Comparison of ENCODE assay signal across 22 cellular contexts in genomic region chr11:23124249-23124648, GRCh38.
DNase-seq lines count a peak whose midpoint lies in the region; ATAC-seq, FAIRE-seq and TF ChIP-seq lines count a peak whose summit lies in the region.
"Had no signal": no experiment of that assay in that cellular context is flagged by ENCODE, and none has a peak within 500 bp of the region (broad histone marks: within the 10 kb centered on the region; RNA-seq: fewer than 3 reads in every experiment).

No MANE protein-coding gene starts in this region.

- H3K27me3 ChIP-seq in ACC112 (ENCODE audit: insufficient read depth, low read length) (no peaks in the 10 kb centered on the region), bronchial epithelial cell (ENCODE audit: control insufficient read depth, insufficient read depth, low read length) (no peaks in the 10 kb centered on the region), pancreas (no peaks in the 10 kb centered on the region)
- H3K27me3 ChIP-seq: BE2C, MG63, SJCRH30 had no signal

- POLR2A ChIA-PET in activated CD8-positive, alpha-beta T cell treated with anti-CD3 and anti-CD28 coated beads for 36 hours (lab: Charles Lee) = no interaction called here

- H3K4me3 ChIP-seq in ACC112 (ENCODE audit: low read depth, low read length) = no peak overlapping the region
- no peak overlapping the region for H3K4me3 ChIP-seq in bronchial epithelial cell (ENCODE audit: low read depth, low read length)
- H3K4me3 ChIP-seq in pancreas = no peak overlapping the region
- H3K4me3 ChIP-seq: A549, GM23338, MG63, SJCRH30 had no signal

- H3K36me3 ChIP-seq in ACC112 (ENCODE audit: insufficient read depth, low read length) (no peaks in the 10 kb centered on the region), bronchial epithelial cell (ENCODE audit: control insufficient read depth, insufficient read depth, low read length) (no peaks in the 10 kb centered on the region), pancreas (no peaks in the 10 kb centered on the region)
- H3K36me3 ChIP-seq: BE2C, MG63, SJCRH30 had no signal

- H3K36me3 Mint-ChIP-seq in activated CD8-positive, alpha-beta T cell treated with anti-CD3 and anti-CD28 coated beads for 36 hours (ENCODE audit: low read depth) = no peaks in the 10 kb centered on the region

- no peaks in the 10 kb centered on the region for H3K9me3 ChIP-seq in pancreas
- H3K9me3 ChIP-seq: A549, BE2C, MG63, SJCRH30 had no signal

- H3K79me2 ChIP-seq in ACC112 (ENCODE audit: control insufficient read depth, insufficient read depth, low read length, unreplicated experiment) = no peaks in the 10 kb centered on the region

- CTCF ChIA-PET in activated CD8-positive, alpha-beta T cell treated with anti-CD3 and anti-CD28 coated beads for 36 hours (lab: Charles Lee) = no interaction called here

- H2AFZ ChIP-seq in ACC112 (ENCODE audit: low read length, unreplicated experiment) = no peak overlapping the region

- TF ChIP-seq CTCF in bronchial epithelial cell (IDR thresholded peaks at IDR 0.05; ENCODE audit: insufficient read depth, low read length, severe bottlenecking) (no peak), pancreas (IDR thresholded peaks at IDR 0.05) (no peak)
- TF ChIP-seq CTCF in activated CD8-positive, alpha-beta T cell treated with anti-CD3 and anti-CD28 coated beads for 36 hours (IDR thresholded peaks at IDR 0.05) = no peak

- H3K27ac Mint-ChIP-seq in activated CD8-positive, alpha-beta T cell treated with anti-CD3 and anti-CD28 coated beads for 36 hours = no peak overlapping the region

- no peaks in the 10 kb centered on the region for H3K27me3 Mint-ChIP-seq in activated CD8-positive, alpha-beta T cell treated with anti-CD3 and anti-CD28 coated beads for 36 hours

- H3K4me3 Mint-ChIP-seq in activated CD8-positive, alpha-beta T cell treated with anti-CD3 and anti-CD28 coated beads for 36 hours = no peak overlapping the region
- H3K4me3 Mint-ChIP-seq: GM23338 had no signal

- peaks cover 3% of the 10 kb centered on the region for H3K9me3 Mint-ChIP-seq in activated CD8-positive, alpha-beta T cell treated with anti-CD3 and anti-CD28 coated beads for 36 hours

- intact Hi-C loops in pancreas (cut with DNase I) = no loop called here
- intact Hi-C loops in activated CD8-positive, alpha-beta T cell treated with anti-CD3 and anti-CD28 coated beads for 36 hours (cut with micrococcal nuclease) = no loop called here

- peak; percentile 9 for DNase-seq in M059J (ENCODE audit: low read depth)
- DNase-seq in bronchial epithelial cell (ENCODE audit: low read depth) = peak; percentile 40
- DNase-seq in pancreas = no peak
- no peak for DNase-seq in activated CD8-positive, alpha-beta T cell treated with anti-CD3 and anti-CD28 coated beads for 36 hours
- DNase-seq in activated CD8-positive, alpha-beta memory T cell treated with anti-CD3 and anti-CD28 coated beads, Interleukin-2, amount 50 U/mL, for 48 hours = no peak
- DNase-seq: BE2C, DMS79 treated with DMSO at 0.1 percent for 48 hours, Karpas-422, NCI-H1048, NCI-H1436, NCI-H187 treated with DMSO at 0.1 percent for 48 hours, NCI-H510A, NCI-H748 treated with DMSO at 0.1 percent for 48 hours, SJCRH30 had no signal

- no peak for FAIRE-seq in bronchial epithelial cell (lab: Jason Lieb, UNC)
- FAIRE-seq in pancreas (lab: Jason Lieb, UNC) = peak; percentile 49
- FAIRE-seq: A549, GM12891 had no signal

- H3K4me1 ChIP-seq in ACC112 (ENCODE audit: control insufficient read depth, insufficient read depth, low read length, unreplicated experiment) (peaks cover 17% of the 10 kb centered on the region), pancreas (peaks cover 0 to 25% (median 14%) of the 10 kb centered on the region in 3 donors)
- H3K4me1 ChIP-seq: A549, BE2C, SJCRH30 had no signal

- peak overlapping the region; percentile 31; the same call in 1 of the 2 replicates for H3K27ac ChIP-seq in ACC112 (ENCODE audit: low read depth, low read length)
- no peak overlapping the region for H3K27ac ChIP-seq in pancreas
- H3K27ac ChIP-seq: A549, RWPE1, SJCRH30 had no signal

- no peaks in the 10 kb centered on the region for H3K4me1 Mint-ChIP-seq in activated CD8-positive, alpha-beta T cell treated with anti-CD3 and anti-CD28 coated beads for 36 hours (ENCODE audit: low read depth)

- ATAC-seq in pancreas (no peak), HG02678 (IDR thresholded peaks at IDR 0.05; ENCODE audit: unreplicated experiment) (no peak)
- ATAC-seq in activated CD8-positive, alpha-beta T cell treated with anti-CD3 and anti-CD28 coated beads for 36 hours = no peak
- ATAC-seq: A549, GM23338, HCT116 had no signal

Comparison
In these comparisons a context has a peak if more than half of its experiments do, and no peak if none do; other contexts are left out.
1. DNase-seq: peak in M059J (single experiment) and bronchial epithelial cell (single experiment); none in pancreas (0 of 6), activated CD8-positive, alpha-beta T cell treated with anti-CD3 and anti-CD28 coated beads for 36 hours (single experiment) and activated CD8-positive, alpha-beta memory T cell treated with anti-CD3 and anti-CD28 coated beads, Interleukin-2, amount 50 U/mL, for 48 hours (single experiment).